8 cellular contexts compared by ENCODE assay signal in the genomic region with DNA sequence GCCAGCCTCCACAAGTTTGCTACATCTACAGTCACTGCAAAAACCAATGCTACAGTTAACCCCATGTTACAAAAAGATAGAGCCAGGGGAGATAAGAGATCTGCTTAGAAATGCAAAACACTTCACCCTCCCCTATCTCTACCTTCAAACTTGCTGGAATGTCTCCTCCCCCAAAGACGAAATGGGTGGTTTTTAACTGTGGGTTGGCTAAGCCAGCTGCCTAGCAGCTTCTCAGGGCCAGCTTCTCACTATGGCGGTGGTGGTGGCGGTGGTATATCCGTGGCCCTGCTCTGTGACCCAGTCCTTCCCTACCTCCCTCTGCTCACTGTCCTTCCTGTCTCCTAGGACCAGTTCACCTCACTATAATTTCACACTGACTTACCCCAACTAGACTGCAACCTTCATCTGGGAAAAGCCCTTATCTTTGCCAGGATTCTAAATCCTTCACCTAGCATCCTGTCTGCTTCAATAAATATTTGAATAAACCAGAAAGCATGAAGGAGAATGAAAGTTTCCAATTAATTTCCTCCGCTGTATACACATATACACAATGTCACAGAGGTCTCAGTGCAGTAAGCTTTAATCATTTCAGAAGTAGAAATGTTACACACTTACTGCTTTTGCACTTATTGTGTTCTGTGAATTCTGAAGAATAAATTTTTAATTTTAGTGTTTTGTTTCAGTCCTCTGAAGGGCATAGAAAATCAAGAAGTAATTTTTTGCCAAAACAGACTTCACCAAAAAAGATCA. TPM values are rescaled to one million over a fixed set of nuclear protein-coding genes. Genes with fewer than 3 reads are reported as not detected.
DNase-seq lines count a peak whose midpoint lies in the region; ATAC-seq, FAIRE-seq and TF ChIP-seq lines count a peak whose summit lies in the region.

No MANE protein-coding gene starts in this region.

- H3K79me2 ChIP-seq in keratinocyte (ENCODE audit: control insufficient read depth, insufficient read depth, low read length), result no peaks in the 10 kb centered on the region

- peaks cover 19% of the 10 kb centered on the region for H3K36me3 Mint-ChIP-seq in T-helper 2 cell treated with Interferon-gamma antibody and Interleukin-4, amounts not matched to agents 5 μg/mL and 100 μg/mL, for 36 hours (ENCODE audit: low read depth)

- dilution Hi-C loops in keratinocyte (cut with MboI; ENCODE audit: extremely low pct_ligation_motif_present, low sequenced_read_pairs), result no loop called here

- H3K9me3 Mint-ChIP-seq in T-helper 2 cell treated with Interferon-gamma antibody and Interleukin-4, amounts not matched to agents 5 μg/mL and 100 μg/mL, for 36 hours, result peaks cover 10% of the 10 kb centered on the region

- H3K27ac ChIP-seq in keratinocyte (ENCODE audit: control insufficient read depth, insufficient read depth, low read length), result no peak overlapping the region

- H3K27me3 ChIP-seq in keratinocyte (ENCODE audit: control insufficient read depth, extremely low read depth, insufficient read depth, low read length), result no peaks in the 10 kb centered on the region

- peaks cover 17% of the 10 kb centered on the region for H3K4me1 ChIP-seq in keratinocyte (ENCODE audit: control insufficient read depth, extremely low read depth, insufficient read depth, low read length)

- no peak for TF ChIP-seq CTCF in keratinocyte (optimal IDR thresholded peaks at IDR 0.05 in 1 of 3, IDR thresholded peaks at IDR 0.05 in 1 of 3, conservative IDR thresholded peaks at IDR 0.05 in 1 of 3; ENCODE audit: extremely low read depth in 1 of 3, insufficient read depth in 2 of 3, low read length in 3 of 3)

- peak overlapping the region; percentile 41 for H3K4me2 ChIP-seq in keratinocyte (ENCODE audit: control insufficient read depth, extremely low read depth, insufficient read depth, low read depth, low read length)

- no peaks in the 10 kb centered on the region for H3K9me3 ChIP-seq in keratinocyte (ENCODE audit: control insufficient read depth, low read depth, low read length)

- H4K20me1 ChIP-seq in keratinocyte (ENCODE audit: control insufficient read depth, extremely low read depth, insufficient read depth, low read length), result no peaks in the 10 kb centered on the region

- H3K4me3 ChIP-seq in keratinocyte (ENCODE audit: control insufficient read depth in 2 of 3, extremely low read depth in 1 of 3, insufficient read depth in 2 of 3, low read depth in 1 of 3, low read length in 3 of 3), result no peak overlapping the region

- H3K27me3 Mint-ChIP-seq in T-helper 2 cell treated with Interferon-gamma antibody and Interleukin-4, amounts not matched to agents 5 μg/mL and 100 μg/mL, for 36 hours (ENCODE audit: low read depth), result no peaks in the 10 kb centered on the region

- no peak overlapping the region for H3K9ac ChIP-seq in keratinocyte (ENCODE audit: control insufficient read depth, extremely low read depth, insufficient read depth, low read length)

- peak overlapping the region; percentile 56 for H2AFZ ChIP-seq in keratinocyte (ENCODE audit: control insufficient read depth, low read length)

- H3K36me3 ChIP-seq in keratinocyte (ENCODE audit: control insufficient read depth in 2 of 2, extremely low read depth in 1 of 2, insufficient read depth in 2 of 2, low read length in 2 of 2), result no peaks in the 10 kb centered on the region

- peak overlapping the region; percentile 91 for H3K27ac Mint-ChIP-seq in T-helper 2 cell treated with Interferon-gamma antibody and Interleukin-4, amounts not matched to agents 5 μg/mL and 100 μg/mL, for 36 hours

- peak; percentile 60 for DNase-seq in T-helper 2 cell treated with Interferon-gamma antibody and Interleukin-4, amounts not matched to agents 5 μg/mL and 100 μg/mL, for 36 hours (ENCODE audit: low spot score)
- DNase-seq in keratinocyte (ENCODE audit: low read depth, low spot score) (no peak), HPDE6-E6E7 (ENCODE audit: extremely low spot score) (no peak), NCI-H774 (lab: John Stamatoyannopoulos, UW) (no peak), COLO668 (lab: John Stamatoyannopoulos, UW; ENCODE audit: unreplicated experiment) (no peak), NCI-H82 treated with DMSO at 0.1 percent for 48 hours (lab: John Stamatoyannopoulos, UW; ENCODE audit: unreplicated experiment) (no peak)

- no peaks in the 10 kb centered on the region for H3K9me1 ChIP-seq in keratinocyte (ENCODE audit: control insufficient read depth, extremely low read depth, insufficient read depth, low read length)

- FAIRE-seq in keratinocyte (lab: Jason Lieb, UNC), result no peak

- ATAC-seq in GM19438 (IDR thresholded peaks at IDR 0.05; ENCODE audit: low read depth, unreplicated experiment), result peak; percentile 57
- ATAC-seq in HG03108 (IDR thresholded peaks at IDR 0.05; ENCODE audit: unreplicated experiment), result peak; percentile 60

- peak overlapping the region; percentile 77 for H3K4me3 Mint-ChIP-seq in T-helper 2 cell treated with Interferon-gamma antibody and Interleukin-4, amounts not matched to agents 5 μg/mL and 100 μg/mL, for 36 hours

- peaks cover 49% of the 10 kb centered on the region for H3K4me1 Mint-ChIP-seq in T-helper 2 cell treated with Interferon-gamma antibody and Interleukin-4, amounts not matched to agents 5 μg/mL and 100 μg/mL, for 36 hours (ENCODE audit: low read depth)

RNA-seq across cellular contexts. Expression of a gene that starts 46.3 kb away (rescaled TPM):
- 10.3 to 26.8 TPM (median 15.5 TPM) in 3 replicates for polyA plus RNA-seq in keratinocyte
- polyA plus RNA-seq in keratinocyte (2011; ENCODE audit: low read depth), result 63.1 TPM
- 17.5 and 20.8 TPM in 2 replicates for polyA plus RNA-seq in keratinocyte (2011; cell fraction: cytosol; rRNA removed)
- 9.8 and 11.2 TPM in 2 replicates for polyA plus RNA-seq in keratinocyte (2011; cell fraction: nucleus; rRNA removed)
- 28.6 and 30.0 TPM in 2 replicates for polyA plus RNA-seq in keratinocyte (2012; ENCODE audit: low replicate concordance)
- 10.5 to 22.6 TPM (median 16.5 TPM) in 3 replicates for polyA minus RNA-seq in keratinocyte
- polyA minus RNA-seq in keratinocyte (2011; cell fraction: cytosol; rRNA and poly(A)+ RNA removed), result 11.5 TPM
- polyA minus RNA-seq in keratinocyte (2011; cell fraction: nucleus; rRNA and poly(A)+ RNA removed), result 4.1 and 8.4 TPM in 2 replicates
